Comparison of ENCODE assay signal across 18 cellular contexts in genomic region chr14:97382616-97383226, GRCh38.
"Had no signal": no experiment of that assay in that cellular context is flagged by ENCODE, and none has a peak within 500 bp of the region (broad histone marks: within the 10 kb centered on the region; RNA-seq: fewer than 3 reads in every experiment).

No MANE protein-coding gene starts in this region.

- ATAC-seq: esophagus mucosa; gastrocnemius medialis; stimulated activated naive B cell treated with anti-CD40 and anti-IgM and Interleukin-4, amounts not matched to agents 10 μg/mL and 1 μg/mL and 100 μg/mL, for 72 hours had no signal

- H3K36me3 ChIP-seq: ascending aorta, gastrocnemius medialis, left ventricle myocardium inferior, spleen, thoracic aorta, upper lobe of left lung had no signal

- H3K9me3 ChIP-seq: gastrocnemius medialis, thoracic aorta, upper lobe of left lung had no signal

- DNase-seq: activated CD4-positive, alpha-beta T cell treated with anti-CD3 and anti-CD28 coated beads, Interleukin-2, amount 50 U/mL, for 4 hours; activated gamma-delta T cell; gastrocnemius medialis; immature natural killer cell; kidney glomerular epithelial cell; left ventricle myocardium inferior; mammary epithelial cell; midbrain; nucleus accumbens; posterior cingulate gyrus; retina; spleen; stimulated activated naive B cell treated with anti-CD40 and anti-IgM and Interleukin-4, amounts not matched to agents 10 μg/mL and 1 μg/mL and 100 μg/mL, for 72 hours; upper lobe of left lung had no signal

- H3K4me3 ChIP-seq: ascending aorta, coronary artery, gastrocnemius medialis, left ventricle myocardium inferior, spleen, thoracic aorta, upper lobe of left lung had no signal

- H3K27me3 ChIP-seq: ascending aorta, gastrocnemius medialis, upper lobe of left lung had no signal

- H3K4me1 ChIP-seq: ascending aorta, gastrocnemius medialis, left ventricle myocardium inferior, upper lobe of left lung had no signal

- H3K27ac ChIP-seq: ascending aorta, coronary artery, gastrocnemius medialis, left ventricle myocardium inferior, spleen, thoracic aorta, upper lobe of left lung had no signal
